ENCODE assay signal across 24 cellular contexts in genomic region chr12:123944696-123945095, GRCh38.
"Had no signal": no experiment of that assay in that cellular context is flagged by ENCODE, and none has a peak within 500 bp of the region (broad histone marks: within the 10 kb centered on the region; RNA-seq: fewer than 3 reads in every experiment).

No MANE protein-coding gene starts in this region.

- H3K27ac ChIP-seq: adrenal gland, SJSA1, VCaP had no signal

- ATAC-seq: activated T-cell treated with anti-CD3 and anti-CD28 coated beads, Interleukin-2, amount 50 U/mL, for 72 hours; SK-N-SH treated with all-trans-retinoic acid at 6 μM for 48 hours had no signal

- H3K4me3 Mint-ChIP-seq: activated CD4-positive, alpha-beta memory T cell treated with anti-CD3 and anti-CD28 coated beads for 36 hours; activated CD4-positive, alpha-beta T cell treated with anti-CD3 and anti-CD28 coated beads, Interleukin-2, amount 10 ng/mL, durations not matched to agents 7 days and 5 days; activated naive CD4-positive, alpha-beta T cell treated with anti-CD3 and anti-CD28 coated beads, Interleukin-2, amount 10 ng/mL, durations not matched to agents 7 days and 5 days; activated naive CD8-positive, alpha-beta T cell treated with anti-CD3 and anti-CD28 coated beads, Interleukin-2, amount 10 ng/mL, durations not matched to agents 7 days and 5 days; activated T-cell treated with anti-CD3 and anti-CD28 coated beads, Interleukin-2, amount 50 U/mL, for 72 hours; T-helper 1 cell treated with Interleukin-12 subunit alpha and Interleukin-12 subunit beta and Interleukin-4 antibody, amounts not matched to agents 30 μg/mL and 1 μg/mL, for 36 hours had no signal

- H3K9me3 Mint-ChIP-seq: activated CD4-positive, alpha-beta T cell treated with anti-CD3 and anti-CD28 coated beads, Interleukin-2, amount 10 ng/mL, durations not matched to agents 7 days and 5 days; activated naive CD8-positive, alpha-beta T cell treated with anti-CD3 and anti-CD28 coated beads, Interleukin-2, amount 10 ng/mL, durations not matched to agents 7 days and 5 days; activated T-cell treated with anti-CD3 and anti-CD28 coated beads, Interleukin-2, amount 50 U/mL, for 72 hours; activated T-helper 2 cell treated with anti-CD3 and anti-CD28 coated beads, Interferon-gamma antibody, Interleukin-2, Interleukin-4, amounts not matched to agents 10 μg/mL and 5 μg/mL and 100 μg/mL, durations not matched to agents 14 hours and 24 hours and 36 hours; T-helper 1 cell treated with Interleukin-12 subunit alpha and Interleukin-12 subunit beta and Interleukin-4 antibody, amounts not matched to agents 30 μg/mL and 1 μg/mL, for 36 hours had no signal

- H3K27me3 Mint-ChIP-seq: activated CD4-positive, alpha-beta memory T cell treated with anti-CD3 and anti-CD28 coated beads for 36 hours; activated CD4-positive, alpha-beta T cell treated with anti-CD3 and anti-CD28 coated beads, Interleukin-2, amount 10 ng/mL, durations not matched to agents 7 days and 5 days; activated naive CD4-positive, alpha-beta T cell treated with anti-CD3 and anti-CD28 coated beads, Interleukin-2, amount 10 ng/mL, durations not matched to agents 7 days and 5 days had no signal

- DNase-seq: activated CD4-positive, alpha-beta memory T cell treated with anti-CD3 and anti-CD28 coated beads for 36 hours; activated CD4-positive, alpha-beta T cell treated with anti-CD3 and anti-CD28 coated beads, Interleukin-2, amount 10 ng/mL, durations not matched to agents 7 days and 5 days; activated CD4-positive, CD25-positive, alpha-beta regulatory T cell; activated gamma-delta T cell treated with Interleukin-2 at 50 U/mL for 16 hours; activated naive CD4-positive, alpha-beta T cell treated with anti-CD3 and anti-CD28 coated beads, Interleukin-2, amount 10 ng/mL, durations not matched to agents 7 days and 5 days; activated naive CD8-positive, alpha-beta T cell treated with anti-CD3 and anti-CD28 coated beads, Interleukin-2, amount 10 ng/mL, durations not matched to agents 7 days and 5 days; activated T-cell treated with anti-CD3 and anti-CD28 coated beads, Interleukin-2, amount 50 U/mL, for 72 hours; anterior cingulate cortex; central memory CD4-positive, alpha-beta T cell; Karpas-422; NCI-H1105 treated with DMSO at 0.1 percent for 48 hours; NCI-H1436 treated with DMSO at 0.1 percent for 48 hours; NCI-H187; NCI-H2081; NCI-H510A treated with DMSO at 0.1 percent for 48 hours; NCI-H69; SHP77; T1000 had no signal

- H3K27ac Mint-ChIP-seq: activated CD4-positive, alpha-beta memory T cell treated with anti-CD3 and anti-CD28 coated beads for 36 hours; activated CD4-positive, alpha-beta T cell treated with anti-CD3 and anti-CD28 coated beads, Interleukin-2, amount 10 ng/mL, durations not matched to agents 7 days and 5 days; activated naive CD4-positive, alpha-beta T cell treated with anti-CD3 and anti-CD28 coated beads, Interleukin-2, amount 10 ng/mL, durations not matched to agents 7 days and 5 days; activated naive CD8-positive, alpha-beta T cell treated with anti-CD3 and anti-CD28 coated beads, Interleukin-2, amount 10 ng/mL, durations not matched to agents 7 days and 5 days; activated T-cell treated with anti-CD3 and anti-CD28 coated beads, Interleukin-2, amount 50 U/mL, for 72 hours; activated T-helper 2 cell treated with anti-CD3 and anti-CD28 coated beads, Interferon-gamma antibody, Interleukin-2, Interleukin-4, amounts not matched to agents 10 μg/mL and 5 μg/mL and 100 μg/mL, durations not matched to agents 14 hours and 24 hours and 36 hours; T-helper 1 cell treated with Interleukin-12 subunit alpha and Interleukin-12 subunit beta and Interleukin-4 antibody, amounts not matched to agents 30 μg/mL and 1 μg/mL, for 36 hours had no signal

- H3K4me1 Mint-ChIP-seq: activated naive CD8-positive, alpha-beta T cell treated with anti-CD3 and anti-CD28 coated beads, Interleukin-2, amount 10 ng/mL, durations not matched to agents 7 days and 5 days had no signal
